Comparison of ENCODE assay signal across 16 cellular contexts in the genomic region with DNA sequence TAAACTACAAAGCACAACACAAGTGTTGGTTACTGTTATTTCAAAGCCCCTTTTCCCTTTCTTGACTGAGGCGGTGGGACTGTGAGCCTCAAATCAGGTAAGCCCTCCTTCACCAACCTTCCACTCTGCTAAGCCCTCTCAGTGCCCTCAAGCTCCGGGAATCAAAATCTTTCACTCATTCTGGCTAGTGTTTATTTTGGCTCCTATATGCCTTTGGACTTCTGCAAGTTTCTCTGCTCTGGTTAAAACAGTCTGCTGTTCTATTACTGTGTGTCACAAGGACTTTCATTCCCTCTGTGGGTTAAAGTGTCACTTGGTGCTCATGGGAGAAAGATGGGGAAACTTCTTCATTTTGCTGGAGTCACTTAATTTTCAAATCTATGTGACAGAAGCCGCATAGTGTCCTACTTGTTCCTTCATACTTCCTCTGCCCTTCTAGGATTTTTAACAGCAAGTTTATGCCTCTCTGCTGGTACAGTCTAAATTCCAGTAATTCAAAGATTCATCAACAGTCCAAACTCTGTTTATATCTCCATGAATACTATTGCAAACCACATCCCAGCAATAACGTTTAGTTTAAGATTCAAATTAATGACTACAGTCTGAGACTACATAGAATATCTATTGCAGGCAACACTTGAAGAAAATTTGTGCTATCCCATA.
DNase-seq lines count a peak whose midpoint lies in the region; ATAC-seq and TF ChIP-seq lines count a peak whose summit lies in the region.
"Had no signal": no experiment of that assay in that cellular context is flagged by ENCODE, and none has a peak within 500 bp of the region (broad histone marks: within the 10 kb centered on the region; RNA-seq: fewer than 3 reads in every experiment).

No MANE protein-coding gene starts in this region.

- H3K27ac ChIP-seq in esophagus squamous epithelium, result no peak overlapping the region
- H3K27ac ChIP-seq: HL-60, skin epidermis had no signal

- H3K9me3 ChIP-seq in esophagus squamous epithelium, result no peaks in the 10 kb centered on the region
- H3K9me3 ChIP-seq: HAP-1 had no signal

- no peaks in the 10 kb centered on the region; the same call in 1 of the 2 replicates for H3K9me3 Mint-ChIP-seq in HFFc6
- no peaks in the 10 kb centered on the region for H3K9me3 Mint-ChIP-seq in mesothelial cell of epicardium
- H3K9me3 Mint-ChIP-seq: activated naive CD4-positive, alpha-beta T cell treated with anti-CD3 and anti-CD28 coated beads, Interleukin-2, amount 10 ng/mL, durations not matched to agents 7 days and 5 days; nephron had no signal

- intact Hi-C loops in esophagus squamous epithelium (cut with DNase I), result loop anchor here (5.0 to 10.0 kb wide), 2 partner anchors 755 to 773 kb away; no protein-coding TSS in a partner anchor

- H3K4me3 Mint-ChIP-seq in HFFc6, result no peak overlapping the region
- no peak overlapping the region for H3K4me3 Mint-ChIP-seq in mesothelial cell of epicardium
- H3K4me3 Mint-ChIP-seq: activated naive CD4-positive, alpha-beta T cell treated with anti-CD3 and anti-CD28 coated beads, Interleukin-2, amount 10 ng/mL, durations not matched to agents 7 days and 5 days; nephron; WTC11 had no signal

- TF ChIP-seq CTCF in HFFc6 (IDR thresholded peaks at IDR 0.05), result no peak
- TF ChIP-seq CTCF in astrocyte of the spinal cord (IDR thresholded peaks at IDR 0.05; ENCODE audit: low read depth, low read length), result no peak
- no peak for TF ChIP-seq CTCF in mesothelial cell of epicardium (IDR thresholded peaks at IDR 0.05; ENCODE audit: unreplicated experiment)
- TF ChIP-seq CTCF in esophagus squamous epithelium (IDR thresholded peaks at IDR 0.05), result no peak

- H3K27me3 Mint-ChIP-seq in HFFc6 (ENCODE audit: insufficient read depth) (no peaks in the 10 kb centered on the region; the same call in 1 of the 2 replicates), mesothelial cell of epicardium (ENCODE audit: low read depth) (no peaks in the 10 kb centered on the region)
- H3K27me3 Mint-ChIP-seq: activated naive CD4-positive, alpha-beta T cell treated with anti-CD3 and anti-CD28 coated beads, Interleukin-2, amount 10 ng/mL, durations not matched to agents 7 days and 5 days had no signal

- H3K27me3 ChIP-seq in esophagus squamous epithelium, result no peaks in the 10 kb centered on the region

- H3K4me3 ChIP-seq in astrocyte of the spinal cord (ENCODE audit: low read depth, low read length) (no peak overlapping the region), esophagus squamous epithelium (no peak overlapping the region)
- H3K4me3 ChIP-seq: HAP-1, skin epidermis had no signal

- in situ Hi-C loops in astrocyte of the spinal cord (cut with HindIII; ENCODE audit: low sequenced_read_pairs), result no loop called here

- no peak for ATAC-seq in HG03095 (IDR thresholded peaks at IDR 0.05; ENCODE audit: unreplicated experiment)
- ATAC-seq: WTC11 had no signal

- no peaks in the 10 kb centered on the region for H3K36me3 Mint-ChIP-seq in HFFc6 (ENCODE audit: low read depth)
- H3K36me3 Mint-ChIP-seq in mesothelial cell of epicardium, result no peaks in the 10 kb centered on the region
- H3K36me3 Mint-ChIP-seq: activated naive CD4-positive, alpha-beta T cell treated with anti-CD3 and anti-CD28 coated beads, Interleukin-2, amount 10 ng/mL, durations not matched to agents 7 days and 5 days; WTC11 had no signal

- DNase-seq in A172 (ENCODE audit: low spot score) (peak; percentile 22), HFFc6 (no peak), astrocyte of the spinal cord (ENCODE audit: low read depth, low spot score) (peak; percentile 64), mesothelial cell of epicardium (ENCODE audit: low spot score in 2 of 2, unreplicated experiment in 2 of 2) (no peak), NCI-H524 treated with DMSO at 0.1 percent for 48 hours (lab: John Stamatoyannopoulos, UW) (no peak), esophagus squamous epithelium (lab: John Stamatoyannopoulos, UW) (no peak)
- DNase-seq in activated CD8-positive, alpha-beta memory T cell treated with anti-CD3 and anti-CD28 coated beads, Interleukin-2, amount 50 U/mL, for 4 hours, result no peak
- DNase-seq: activated naive CD4-positive, alpha-beta T cell treated with anti-CD3 and anti-CD28 coated beads, Interleukin-2, amount 10 ng/mL, durations not matched to agents 7 days and 5 days; central memory CD4-positive, alpha-beta T cell; NCI-H187 treated with DMSO at 0.1 percent for 48 hours had no signal

- peak overlapping the region; percentile 53 for H3K27ac Mint-ChIP-seq in HFFc6
- peak overlapping the region; percentile 82 for H3K27ac Mint-ChIP-seq in mesothelial cell of epicardium
- H3K27ac Mint-ChIP-seq: activated naive CD4-positive, alpha-beta T cell treated with anti-CD3 and anti-CD28 coated beads, Interleukin-2, amount 10 ng/mL, durations not matched to agents 7 days and 5 days; WTC11 had no signal

- TF ChIP-seq POLR2A in esophagus squamous epithelium (IDR thresholded peaks at IDR 0.05), result no peak

- H3K36me3 ChIP-seq in esophagus squamous epithelium, result no peaks in the 10 kb centered on the region
- H3K36me3 ChIP-seq: HAP-1 had no signal

- peaks cover 3 to 12% (median 6%) of the 10 kb centered on the region in 3 donors for H3K4me1 ChIP-seq in esophagus squamous epithelium
- H3K4me1 ChIP-seq: HAP-1 had no signal

- H3K4me1 Mint-ChIP-seq in HFFc6 (ENCODE audit: low read depth) (peaks cover 45% of the 10 kb centered on the region), mesothelial cell of epicardium (peaks cover 38% of the 10 kb centered on the region)
- H3K4me1 Mint-ChIP-seq: activated naive CD4-positive, alpha-beta T cell treated with anti-CD3 and anti-CD28 coated beads, Interleukin-2, amount 10 ng/mL, durations not matched to agents 7 days and 5 days had no signal

- 51 to 52% methylated on average over 4 of the region's 4 CpGs for WGBS in esophagus squamous epithelium, 2 donors

Comparison
In these comparisons a context has a peak if more than half of its experiments do, and no peak if none do; other contexts are left out.
1. DNase-seq: peak in A172 (single experiment) and astrocyte of the spinal cord (single experiment); none in HFFc6 (single experiment), mesothelial cell of epicardium (0 of 2), activated CD8-positive, alpha-beta memory T cell treated with anti-CD3 and anti-CD28 coated beads, Interleukin-2, amount 50 U/mL, for 4 hours (single experiment), NCI-H524 treated with DMSO at 0.1 percent for 48 hours (single experiment) and esophagus squamous epithelium (single experiment).